13 cellular contexts compared by ENCODE assay signal in the genomic region with DNA sequence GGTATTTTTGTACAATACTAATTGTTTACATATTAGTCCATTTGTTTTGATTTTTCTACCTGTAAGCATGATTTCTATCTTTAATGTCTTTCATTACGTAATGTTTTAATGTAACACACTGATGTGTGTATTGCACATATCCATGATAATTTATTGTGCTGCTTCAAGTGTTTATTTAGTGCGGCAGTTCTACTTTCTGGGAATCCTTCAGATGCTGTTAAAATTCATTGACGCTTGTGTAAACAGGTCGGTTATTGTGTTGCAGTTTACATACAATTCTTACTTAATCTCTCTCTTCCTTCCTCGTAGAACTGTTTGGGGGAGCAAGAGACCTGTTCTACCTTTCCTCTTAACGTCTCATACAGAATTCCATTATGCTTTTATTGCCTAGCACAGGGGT. TPM values are rescaled to one million over a fixed set of nuclear protein-coding genes. Genes with fewer than 3 reads are reported as not detected.
DNase-seq lines count a peak whose midpoint lies in the region; FAIRE-seq and TF ChIP-seq lines count a peak whose summit lies in the region.
"Had no signal": no experiment of that assay in that cellular context is flagged by ENCODE, and none has a peak within 500 bp of the region (broad histone marks: within the 10 kb centered on the region; RNA-seq: fewer than 3 reads in every experiment).

No MANE protein-coding gene starts in this region.

- H2BK15ac ChIP-seq in H9 (ENCODE audit: low read depth, low read length): no peak overlapping the region

- no peaks in the 10 kb centered on the region for H4K20me1 ChIP-seq in H9 (ENCODE audit: control insufficient read depth, insufficient read depth, insufficient read length)

- no peaks in the 10 kb centered on the region for H3K79me1 ChIP-seq in H9 (ENCODE audit: insufficient read depth, low read depth, low read length, poor library complexity, severe bottlenecking)

- H3T11ph ChIP-seq in H9 (ENCODE audit: low read length): no peak overlapping the region

- H3K27me3 Mint-ChIP-seq in H9 (ENCODE audit: low read depth): no peaks in the 10 kb centered on the region

- H2AFZ ChIP-seq in H9 (ENCODE audit: low read length): no peak overlapping the region

- no CpG with 5 or more reads among the region's 6 CpGs for WGBS in H9 (ENCODE audit: extremely low coverage, insufficient read length, low lambda C conversion rate)
- 86 to 89% (median 87%) methylated on average over 6 of the region's 6 CpGs for WGBS in adrenal gland, 4 donors

- H3K36me3 Mint-ChIP-seq in H9 (ENCODE audit: insufficient read depth in 1 of 3, low read depth in 3 of 3): peaks cover 3 to 14% (median 10%) of the 10 kb centered on the region in 3 experiments; a peak in 6 of 7 replicates

- no peak overlapping the region for H3K18ac ChIP-seq in H9 (ENCODE audit: insufficient read length, low read depth, low read length)

- peaks cover 2% of the 10 kb centered on the region; the same call in 1 of the 2 replicates for H3K79me2 ChIP-seq in H9 (ENCODE audit: insufficient read depth, low read length)

- no peak overlapping the region for H3K14ac ChIP-seq in H9 (ENCODE audit: insufficient read depth, low read length)

- H3K36me3 ChIP-seq in mucosa of rectum (ENCODE audit: control insufficient read depth in 2 of 2, insufficient read depth in 2 of 2, low read length in 2 of 2) (peaks cover 4 to 5% of the 10 kb centered on the region in 2 donors), adrenal gland (replicated peaks in 1 of 2) (no peaks in the 10 kb centered on the region)
- H3K36me3 ChIP-seq: BE2C had no signal

- no peak for DNase-seq in H9
- peak; percentile 57 for DNase-seq in NCI-H187 treated with DMSO at 0.1 percent for 48 hours (lab: John Stamatoyannopoulos, UW)
- DNase-seq in SHP77 treated with DMSO at 0.1 percent for 48 hours (lab: John Stamatoyannopoulos, UW): peak; percentile 75
- no peak for DNase-seq in activated effector memory CD4-positive, alpha-beta T cell treated with anti-CD3 and anti-CD28 coated beads, Interleukin-2, amount 50 U/mL, for 16 hours
- DNase-seq in GM12891 (ENCODE audit: insufficient read length, low spot score): no peak
- no peak for DNase-seq in adrenal gland
- no peak for DNase-seq in anterior cingulate cortex (lab: John Stamatoyannopoulos, UW)
- DNase-seq: BE2C; DND-41; heart right ventricle; stimulated activated CD4-positive, alpha-beta T cell treated with anti-CD3 and anti-CD28 coated beads, Interleukin-2, amount 100 ng/mL, for 24 hours; SW 1271 had no signal

- H3K9me3 Mint-ChIP-seq in H9: no peaks in the 10 kb centered on the region; a peak in 1 of 5 replicates

- H4K8ac ChIP-seq in H9 (replicated peaks; ENCODE audit: insufficient read length, low read depth, low read length): no peak overlapping the region

- H4K5ac ChIP-seq in H9 (ENCODE audit: insufficient read length, low read depth, low read length): no peak overlapping the region

- H3K4me1 ChIP-seq in H9 (ENCODE audit: insufficient read depth, low read length): no peaks in the 10 kb centered on the region
- peaks cover 2 to 16% of the 10 kb centered on the region in 2 donors for H3K4me1 ChIP-seq in mucosa of rectum (ENCODE audit: control insufficient read depth in 2 of 2, insufficient read depth in 2 of 2, low read length in 2 of 2)
- peaks cover 1 to 7% of the 10 kb centered on the region in 2 donors for H3K4me1 ChIP-seq in adrenal gland (replicated peaks in 1 of 2)
- H3K4me1 ChIP-seq: BE2C had no signal

- no peak overlapping the region for H3K9ac ChIP-seq in H9 (ENCODE audit: extremely low read depth, insufficient read length, low read length)
- no peak overlapping the region for H3K9ac ChIP-seq in mucosa of rectum (ENCODE audit: low read depth in 1 of 2, low read length in 2 of 2)

- H2BK5ac ChIP-seq in H9 (ENCODE audit: insufficient read length, low read length): no peak overlapping the region

- H2AK5ac ChIP-seq in H9 (ENCODE audit: insufficient read length, low read length): no peak overlapping the region

- no peak overlapping the region for H3K4me2 ChIP-seq in H9 (ENCODE audit: insufficient read depth, insufficient read length, low read length)

- no peak overlapping the region for H2BK20ac ChIP-seq in H9 (ENCODE audit: low read depth, low read length, poor library complexity, severe bottlenecking)

- H2BK12ac ChIP-seq in H9 (ENCODE audit: insufficient read length, low read depth, low read length): no peak overlapping the region

- FAIRE-seq in GM12891 (lab: Jason Lieb, UNC): no peak

- H2BK120ac ChIP-seq in H9 (ENCODE audit: low read depth, low read length, poor library complexity, severe bottlenecking): no peak overlapping the region

- H4K91ac ChIP-seq in H9 (ENCODE audit: insufficient read length, low read depth, low read length): no peak overlapping the region

- H3K4me3 ChIP-seq in mucosa of rectum (ENCODE audit: low read length in 2 of 2) (no peak overlapping the region), adrenal gland (no peak overlapping the region)
- H3K4me3 ChIP-seq: heart right ventricle had no signal

- no peak overlapping the region for H3K56ac ChIP-seq in H9 (ENCODE audit: insufficient read length, low read depth, low read length)

- TF ChIP-seq CTCF in H9 (conservative IDR thresholded peaks at IDR 0.05) (no peak), adrenal gland (IDR thresholded peaks at IDR 0.05) (no peak)

- H3K27me3 ChIP-seq in H9 (ENCODE audit: insufficient read depth, low read length) (no peaks in the 10 kb centered on the region), mucosa of rectum (ENCODE audit: control insufficient read depth in 2 of 2, insufficient read depth in 2 of 2, low read length in 2 of 2) (no peaks in the 10 kb centered on the region), adrenal gland (no peaks in the 10 kb centered on the region)
- H3K27me3 ChIP-seq: BE2C, heart right ventricle had no signal

- no peak overlapping the region for H3K4ac ChIP-seq in H9 (ENCODE audit: low read depth, low read length)

- intact Hi-C loops in adrenal gland (cut with DNase I): no loop called here

- no peak overlapping the region for H3K23ac ChIP-seq in H9 (ENCODE audit: insufficient read length, low read depth, low read length)

- TF ChIP-seq POLR2A in GM12891 (IDR thresholded peaks at IDR 0.05; ENCODE audit: low read depth, low read length): no peak
- TF ChIP-seq POLR2A in adrenal gland (IDR thresholded peaks at IDR 0.05): no peak

- H3K4me3 Mint-ChIP-seq in H9: no peak overlapping the region

- H3K27ac ChIP-seq in H9 (ENCODE audit: insufficient read length, low read depth, low read length): no peak overlapping the region
- peak overlapping the region; percentile 42 to 48 for H3K27ac ChIP-seq in mucosa of rectum (ENCODE audit: low read depth in 2 of 2, low read length in 2 of 2)
- no peak overlapping the region for H3K27ac ChIP-seq in adrenal gland
- H3K27ac ChIP-seq: heart right ventricle had no signal

- H3K9me3 ChIP-seq in H9 (ENCODE audit: control insufficient read depth, low read depth, low read length): no peaks in the 10 kb centered on the region
- no peaks in the 10 kb centered on the region for H3K9me3 ChIP-seq in mucosa of rectum (ENCODE audit: control insufficient read depth in 2 of 2, low read length in 2 of 2)
- no peaks in the 10 kb centered on the region for H3K9me3 ChIP-seq in adrenal gland (replicated peaks in 1 of 3)
- H3K9me3 ChIP-seq: BE2C had no signal

- peaks cover 6 to 11% of the 10 kb centered on the region in 2 experiments for H3K4me1 Mint-ChIP-seq in H9

- H3K27ac Mint-ChIP-seq in H9: peak overlapping the region in 2 of 3 experiments; percentile 2 to 37; a peak in 2 of 7 replicates

- no peaks in the 10 kb centered on the region for H3K23me2 ChIP-seq in H9 (ENCODE audit: insufficient read length, low read depth, low read length, poor library complexity, severe bottlenecking)

TF ChIP-seq in GM12891, 5 proteins besides CTCF, POLR2A, EP300 and RAD21:
- TF ChIP-seq POU2F2 (IDR thresholded peaks at IDR 0.05; ENCODE audit: low read depth, low read length) (no peak), TAF1 (IDR thresholded peaks at IDR 0.05; ENCODE audit: low read depth, low read length) (no peak), SPI1 (IDR thresholded peaks at IDR 0.05; ENCODE audit: low read depth, low read length) (no peak), POLR2AphosphoS5 (IDR thresholded peaks at IDR 0.05; ENCODE audit: low read depth, low read length) (no peak), PAX5 (IDR thresholded peaks at IDR 0.05; ENCODE audit: insufficient read depth, low read length, severe bottlenecking) (no peak)

RNA-seq across cellular contexts. Expression of a gene that starts 6.9 kb away (rescaled TPM):
- 14.3 and 14.4 TPM in 2 replicates for total RNA-seq in H9 (2021)
- polyA plus RNA-seq in GM12891 (2012; ENCODE audit: low read depth, missing spikeins): 18.2 TPM
- 10 to 100 TPM; 13.8 to 30.6 (median 16.9) TPM for total RNA-seq in adrenal gland
- polyA plus RNA-seq in adrenal gland: 10 to 100 TPM; 21.7 to 25.2 (median 23.1) TPM

RNA-seq across cellular contexts. Expression of a gene that starts 7.2 kb away (rescaled TPM):
- total RNA-seq in H9 (2021) (16.2 and 17.0 TPM in 2 replicates), adrenal gland (10 to 100 TPM in 5 of 8 donors, 1 to 10 TPM in 3; 8.0 to 13.7 (median 10.6) TPM)
- 10.7 TPM for polyA plus RNA-seq in GM12891 (2012; ENCODE audit: low read depth, missing spikeins)
- polyA plus RNA-seq in adrenal gland: 1 to 10 TPM; 4.3 to 8.2 (median 5.8) TPM

Comparison
In these comparisons a context has a peak if more than half of its experiments do, and no peak if none do; other contexts are left out.
1. DNase-seq: peak in NCI-H187 treated with DMSO at 0.1 percent for 48 hours (single experiment) and SHP77 treated with DMSO at 0.1 percent for 48 hours (single experiment); none in H9 (single experiment), activated effector memory CD4-positive, alpha-beta T cell treated with anti-CD3 and anti-CD28 coated beads, Interleukin-2, amount 50 U/mL, for 16 hours (single experiment), GM12891 (single experiment), adrenal gland (0 of 7) and anterior cingulate cortex (0 of 58).
2. H3K27ac ChIP-seq: peak in mucosa of rectum (2 of 2); none in H9 (single experiment) and adrenal gland (0 of 5).